ENCODE assay signal across 26 cellular contexts in the genomic region with DNA sequence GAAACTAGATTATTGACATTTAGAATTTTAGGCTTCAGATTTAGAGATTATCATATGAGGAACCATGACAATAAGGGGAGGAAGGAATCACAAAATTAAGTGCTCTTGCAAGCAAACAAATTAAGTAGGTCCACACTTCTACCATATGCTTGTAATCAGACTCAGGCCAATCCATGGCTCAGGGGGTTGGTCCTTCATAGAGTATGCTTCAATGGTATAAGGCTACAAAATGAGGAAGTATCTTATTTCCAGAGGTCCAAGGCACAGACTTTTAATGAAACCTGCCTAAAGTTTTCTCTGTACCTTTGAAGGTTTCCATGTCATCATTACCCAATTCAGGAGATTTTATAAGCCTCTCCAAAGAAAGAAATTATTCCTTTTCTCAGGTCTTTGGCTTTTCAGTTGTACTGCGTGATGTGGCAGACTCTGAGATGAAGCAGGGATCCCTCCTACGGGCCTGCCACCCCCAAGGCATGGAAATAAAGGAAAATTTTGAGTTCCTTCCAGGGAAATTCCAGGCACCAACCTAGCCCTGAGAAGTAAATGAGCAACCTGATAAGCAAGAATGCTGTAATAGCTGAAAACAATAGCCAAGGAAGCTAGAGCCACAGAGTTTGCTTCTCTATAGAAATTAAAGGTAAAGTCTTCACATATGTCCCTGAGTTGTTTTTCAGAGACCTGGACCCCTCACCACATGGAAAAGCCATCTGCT. TPM values are rescaled to one million over a fixed set of nuclear protein-coding genes. Genes with fewer than 3 reads are reported as not detected.
"Had no signal": no experiment of that assay in that cellular context is flagged by ENCODE, and none has a peak within 500 bp of the region (broad histone marks: within the 10 kb centered on the region; RNA-seq: fewer than 3 reads in every experiment).

No MANE protein-coding gene starts in this region.

- H3K4me1 ChIP-seq: parathyroid adenoma, right lobe of liver, thyroid gland had no signal

- H3K4me3 ChIP-seq: right lobe of liver, skin epidermis, thyroid gland had no signal

- DNase-seq: activated CD4-positive, alpha-beta T cell treated with anti-CD3 and anti-CD28 coated beads, Interleukin-2, amount 10 ng/mL, durations not matched to agents 7 days and 5 days; activated CD4-positive, CD25-positive, alpha-beta regulatory T cell treated with anti-CD3 and anti-CD28 coated beads, Interleukin-2, amount 50 U/mL, for 72 hours; activated T-cell treated with anti-CD3 and anti-CD28 coated beads, Interleukin-2, amount 50 U/mL, for 1 hour; aorta; brain microvascular endothelial cell; effector CD4-positive, alpha-beta T cell; erythroblast; foreskin fibroblast; hippocampal formation; left ventricle myocardium superior; mammary epithelial cell; right lobe of liver; stimulated activated CD4-positive, alpha-beta T cell treated with anti-CD3 and anti-CD28 coated beads, Interleukin-1b, Interleukin-23, amount 100 ng/mL, for 48 hours; substantia nigra; T-helper 1 cell; thyroid gland had no signal

- H3K9me3 ChIP-seq: neutrophil, right lobe of liver, thyroid gland had no signal

- H3K9me3 Mint-ChIP-seq: activated CD4-positive, alpha-beta T cell treated with anti-CD3 and anti-CD28 coated beads, Interleukin-2, amount 10 ng/mL, durations not matched to agents 7 days and 5 days; activated naive CD4-positive, alpha-beta T cell treated with anti-CD3 and anti-CD28 coated beads, Interleukin-2, amount 50 U/mL, for 72 hours had no signal

- H3K27me3 ChIP-seq: brain microvascular endothelial cell, neutrophil, right lobe of liver, thyroid gland had no signal

- H3K36me3 Mint-ChIP-seq: activated naive CD4-positive, alpha-beta T cell treated with anti-CD3 and anti-CD28 coated beads, Interleukin-2, amount 50 U/mL, for 72 hours had no signal

- H3K27ac ChIP-seq: brain microvascular endothelial cell, neutrophil, parathyroid adenoma, right lobe of liver, skin epidermis, thyroid gland, VCaP had no signal

- H3K4me1 Mint-ChIP-seq: activated CD4-positive, alpha-beta T cell treated with anti-CD3 and anti-CD28 coated beads, Interleukin-2, amount 10 ng/mL, durations not matched to agents 7 days and 5 days; nephron had no signal

- H3K9ac ChIP-seq: parathyroid adenoma had no signal

- H3K27me3 Mint-ChIP-seq: activated CD4-positive, alpha-beta T cell treated with anti-CD3 and anti-CD28 coated beads, Interleukin-2, amount 10 ng/mL, durations not matched to agents 7 days and 5 days; dendritic cell treated with granulocyte-macrophage colony-stimulating factor and Interleukin-4, amounts not matched to agents 40 ng/mL and 50 ng/mL, for 4 days had no signal

- H2AFZ ChIP-seq: parathyroid adenoma had no signal

- H3K79me2 ChIP-seq: parathyroid adenoma had no signal

- H3K4me3 Mint-ChIP-seq: activated CD4-positive, alpha-beta T cell treated with anti-CD3 and anti-CD28 coated beads, Interleukin-2, amount 10 ng/mL, durations not matched to agents 7 days and 5 days; dendritic cell treated with granulocyte-macrophage colony-stimulating factor and Interleukin-4, amounts not matched to agents 40 ng/mL and 50 ng/mL, for 4 days; nephron; stimulated activated naive CD8-positive, alpha-beta T cell treated with anti-CD3 and anti-CD28 coated beads, Interleukin-15, Interleukin-2, amounts not matched to agents 100 ng/mL and 50 ng/mL, for 24 hours had no signal

- H3K36me3 ChIP-seq: brain microvascular endothelial cell, neutrophil, right lobe of liver, thyroid gland had no signal

- H3K27ac Mint-ChIP-seq: activated CD4-positive, alpha-beta T cell treated with anti-CD3 and anti-CD28 coated beads, Interleukin-2, amount 10 ng/mL, durations not matched to agents 7 days and 5 days; activated naive CD4-positive, alpha-beta T cell treated with anti-CD3 and anti-CD28 coated beads, Interleukin-2, amount 50 U/mL, for 72 hours; dendritic cell treated with granulocyte-macrophage colony-stimulating factor and Interleukin-4, amounts not matched to agents 40 ng/mL and 50 ng/mL, for 4 days; nephron; stimulated activated naive CD8-positive, alpha-beta T cell treated with anti-CD3 and anti-CD28 coated beads, Interleukin-15, Interleukin-2, amounts not matched to agents 100 ng/mL and 50 ng/mL, for 24 hours had no signal

- ATAC-seq: activated naive CD4-positive, alpha-beta T cell treated with anti-CD3 and anti-CD28 coated beads, Interleukin-2, amount 50 U/mL, for 72 hours; left ventricle myocardium superior; right lobe of liver had no signal

RNA-seq across cellular contexts. Expression of gene SERPINI2, which starts 36.3 kb away (rescaled TPM):
- total RNA-seq: activated CD4-positive, alpha-beta T cell treated with anti-CD3 and anti-CD28 coated beads, Interleukin-2, amount 10 ng/mL, durations not matched to agents 7 days and 5 days; activated naive CD4-positive, alpha-beta T cell treated with anti-CD3 and anti-CD28 coated beads, Interleukin-2, amount 50 U/mL, for 72 hours; fibroblast of lung; glomerular endothelial cell; left ventricle myocardium superior; mammary epithelial cell; right lobe of liver; thyroid gland had no signal
- polyA plus RNA-seq: fibroblast of lung, mammary epithelial cell had no signal

RNA-seq across cellular contexts. Expression of gene ZBBX, which starts 57.5 kb away (rescaled TPM):
- total RNA-seq: activated CD4-positive, alpha-beta T cell treated with anti-CD3 and anti-CD28 coated beads, Interleukin-2, amount 10 ng/mL, durations not matched to agents 7 days and 5 days; activated naive CD4-positive, alpha-beta T cell treated with anti-CD3 and anti-CD28 coated beads, Interleukin-2, amount 50 U/mL, for 72 hours; aorta; left ventricle myocardium superior; mammary epithelial cell; right lobe of liver; thyroid gland had no signal
- polyA plus RNA-seq: aorta, fibroblast of lung, mammary epithelial cell had no signal
